ENCODE assay signal across 28 cellular contexts in the genomic region with DNA sequence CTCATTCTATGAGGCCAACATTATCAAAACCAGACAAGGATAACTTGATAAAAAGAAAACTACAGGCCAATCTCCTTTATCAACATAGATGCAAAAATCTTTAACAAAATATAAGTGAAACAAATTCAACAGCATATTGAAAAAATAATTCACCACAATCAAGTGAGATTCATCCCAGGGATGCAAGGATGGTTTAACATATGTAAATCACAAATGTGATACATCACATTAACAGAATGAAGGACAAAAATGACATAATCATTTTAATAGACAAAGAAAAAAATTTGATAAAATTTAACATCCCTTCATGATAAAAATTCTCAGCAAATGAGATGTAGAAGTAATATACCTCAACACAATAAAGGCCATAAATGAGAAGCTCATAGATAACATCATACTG. TPM values are rescaled to one million over a fixed set of nuclear protein-coding genes. Genes with fewer than 3 reads are reported as not detected.
DNase-seq lines count a peak whose midpoint lies in the region; ATAC-seq, FAIRE-seq and TF ChIP-seq lines count a peak whose summit lies in the region.
"Had no signal": no experiment of that assay in that cellular context is flagged by ENCODE, and none has a peak within 500 bp of the region (broad histone marks: within the 10 kb centered on the region; RNA-seq: fewer than 3 reads in every experiment).

No MANE protein-coding gene starts in this region.

- H3F3A ChIP-seq in GM23248 (ENCODE audit: insufficient read depth): no peaks in the 10 kb centered on the region

- ATAC-seq in HepG2 (no peak), right lobe of liver (no peak), K562 (no peak)
- ATAC-seq: GM12878 had no signal

- BruUV-seq in HepG2 (replicated peaks; lab: Mats Ljungman, UMichigan) (no TSS peak), K562 (replicated peaks; lab: Mats Ljungman, UMichigan) (no TSS peak)

- FAIRE-seq in HepG2 (lab: Jason Lieb, UNC): no peak
- FAIRE-seq in K562 (lab: Jason Lieb, UNC): no peak
- FAIRE-seq: GM12878, GM12892, GM18507, GM19239 had no signal

- TF ChIP-seq EP300 in HepG2 (IDR thresholded peaks at IDR 0.05; ENCODE audit: low read depth in 2 of 2, low read length in 2 of 2): no peak
- no peak for TF ChIP-seq EP300 in HepG2 (CRISPR knock-in tag; IDR thresholded peaks at IDR 0.05; ENCODE audit: borderline replicate concordance)
- no peak for TF ChIP-seq EP300 in K562 (IDR thresholded peaks at IDR 0.05; ENCODE audit: low read length)

- H3K27me3 ChIP-seq in HepG2 (ENCODE audit: control insufficient read depth in 1 of 2, insufficient read depth in 2 of 2, low read length in 2 of 2) (no peaks in the 10 kb centered on the region), right lobe of liver (no peaks in the 10 kb centered on the region), K562 (ENCODE audit: control insufficient read depth in 2 of 2, insufficient read depth in 2 of 2, low read length in 2 of 2) (no peaks in the 10 kb centered on the region), GM23248 (replicated peaks; ENCODE audit: insufficient read depth) (no peaks in the 10 kb centered on the region)
- H3K27me3 ChIP-seq: BE2C, BLaER1 had no signal

- in situ Hi-C loops in HepG2 (cut with HindIII; ENCODE audit: extremely low pct_ligation_motif_present, low pct_unique_long_range_greater_than_20kb) (no loop called here), K562 (cut with MboI) (no loop called here), GM23248 (cut with MboI) (no loop called here)

- H3K9ac ChIP-seq in HepG2 (ENCODE audit: insufficient read depth, low read depth, low read length): no peak overlapping the region
- H3K9ac ChIP-seq in K562 (ENCODE audit: insufficient read depth in 1 of 2, low read depth in 2 of 2, low read length in 2 of 2): no peak overlapping the region
- no peak overlapping the region for H3K9ac ChIP-seq in GM23248
- H3K9ac ChIP-seq: BLaER1 had no signal

- no peaks in the 10 kb centered on the region for H3K36me3 ChIP-seq in HepG2 (replicated peaks in 1 of 2; ENCODE audit: control insufficient read depth in 1 of 2, insufficient read depth in 2 of 2, low read length in 2 of 2)
- no peaks in the 10 kb centered on the region for H3K36me3 ChIP-seq in right lobe of liver
- H3K36me3 ChIP-seq in HEK293 (ENCODE audit: control insufficient read depth in 2 of 2, insufficient read depth in 1 of 2, low read length in 2 of 2): peaks cover 0 to 5% of the 10 kb centered on the region in 2 experiments; a peak in 1 of 3 replicates
- no peaks in the 10 kb centered on the region for H3K36me3 ChIP-seq in K562 (ENCODE audit: control insufficient read depth, insufficient read depth, low read length)
- peaks cover 13% of the 10 kb centered on the region; the same call in 1 of the 2 replicates for H3K36me3 ChIP-seq in GM23248 (ENCODE audit: low read depth)
- H3K36me3 ChIP-seq: BE2C, BLaER1 had no signal

- H3K27me3 Mint-ChIP-seq in mesothelial cell of epicardium (ENCODE audit: low read depth): no peaks in the 10 kb centered on the region
- H3K27me3 Mint-ChIP-seq: CD4-positive, alpha-beta memory T cell; CD4-positive, CD25-positive, alpha-beta regulatory T cell; CD8-positive, alpha-beta memory T cell had no signal

- H3K79me2 ChIP-seq in HepG2 (ENCODE audit: insufficient read depth, low read length) (no peaks in the 10 kb centered on the region), K562 (ENCODE audit: control insufficient read depth, insufficient read depth, low read length) (no peaks in the 10 kb centered on the region), GM23248 (ENCODE audit: insufficient read depth) (no peaks in the 10 kb centered on the region)

- H3K4me3 Mint-ChIP-seq in mesothelial cell of epicardium: no peak overlapping the region
- H3K4me3 Mint-ChIP-seq: CD14-positive monocyte; CD4-positive, alpha-beta memory T cell; CD4-positive, CD25-positive, alpha-beta regulatory T cell; CD8-positive, alpha-beta memory T cell had no signal

- no peaks in the 10 kb centered on the region for H3K4me1 Mint-ChIP-seq in mesothelial cell of epicardium
- H3K4me1 Mint-ChIP-seq: CD14-positive monocyte; CD4-positive, alpha-beta memory T cell; CD4-positive, CD25-positive, alpha-beta regulatory T cell; CD8-positive, alpha-beta memory T cell had no signal

- TF ChIP-seq RAD21 in HepG2 (CRISPR knock-in tag; IDR thresholded peaks at IDR 0.05): no peak
- no peak; a peak in 1 of 4 replicates for TF ChIP-seq RAD21 in K562 (CRISPR knock-in tag; conservative IDR thresholded peaks at IDR 0.05 in 1 of 2, IDR thresholded peaks at IDR 0.05 in 1 of 2)

- no peaks in the 10 kb centered on the region for H3K9me3 ChIP-seq in HepG2 (ENCODE audit: low read length)
- H3K9me3 ChIP-seq in right lobe of liver: no peaks in the 10 kb centered on the region
- H3K9me3 ChIP-seq in HEK293 (ENCODE audit: control insufficient read depth, insufficient read depth, low read depth, low read length): no peaks in the 10 kb centered on the region
- no peaks in the 10 kb centered on the region for H3K9me3 ChIP-seq in K562 (replicated peaks; ENCODE audit: control insufficient read depth, insufficient read depth, low read depth, low read length)
- H3K9me3 ChIP-seq in GM23248 (ENCODE audit: low read depth): no peaks in the 10 kb centered on the region
- H3K9me3 ChIP-seq: BE2C had no signal

- peaks cover 12% of the 10 kb centered on the region for H3K9me3 Mint-ChIP-seq in mesothelial cell of epicardium

- intact Hi-C loops in HepG2 (cut with micrococcal nuclease; ENCODE audit: unreplicated experiment): no loop called here
- intact Hi-C loops in right lobe of liver (cut with DNase I): no loop called here
- intact Hi-C loops in K562 (cut with micrococcal nuclease): no loop called here

- no peaks in the 10 kb centered on the region for H3K9me1 ChIP-seq in K562 (ENCODE audit: control insufficient read depth, insufficient read depth, low read length)

- H2AFZ ChIP-seq in HepG2 (ENCODE audit: low read length) (no peak overlapping the region), K562 (ENCODE audit: low read depth, low read length) (no peak overlapping the region), GM23248 (no peak overlapping the region)

- H3K9me2 ChIP-seq in GM23248 (ENCODE audit: insufficient read depth): no peaks in the 10 kb centered on the region

- DNase-seq in HepG2 (ENCODE audit: low spot score) (no peak), right lobe of liver (no peak), K562 (ENCODE audit: extremely low read depth in 1 of 4, low spot score in 3 of 4) (no peak), mesothelial cell of epicardium (ENCODE audit: low spot score in 2 of 2, unreplicated experiment in 2 of 2) (no peak), GM23248 (no peak)
- DNase-seq in activated naive CD4-positive, alpha-beta T cell treated with Interleukin-2 at 50 U/mL for 16 hours: no peak
- DNase-seq: AML-193; BE2C; C1 segment of cervical spinal cord; CD4-positive, alpha-beta memory T cell; CD4-positive, CD25-positive, alpha-beta regulatory T cell; CD8-positive, alpha-beta memory T cell; COR-L47; DMS 273 treated with DMSO at 0.1 percent for 48 hours; DMS153; DMS53; DMS79; DND-41; EL; GDM1 had no signal

- POLR2A ChIA-PET in HepG2 (lab: Yijun Ruan, JAX): no interaction called here
- POLR2A ChIA-PET in HEK293 (lab: Yijun Ruan, JAX): no interaction called here
- POLR2A ChIA-PET in K562 (lab: Yijun Ruan, JAX): no interaction called here

- H3K4me2 ChIP-seq in HepG2 (ENCODE audit: low read depth, low read length): no peak overlapping the region
- H3K4me2 ChIP-seq in K562 (ENCODE audit: insufficient read depth, low read length): no peak overlapping the region
- H3K4me2 ChIP-seq in GM23248 (ENCODE audit: unreplicated experiment): no peak overlapping the region
- H3K4me2 ChIP-seq: BLaER1 had no signal

- H3K4me1 ChIP-seq in HepG2 (ENCODE audit: insufficient read depth, low read length) (no peaks in the 10 kb centered on the region), right lobe of liver (no peaks in the 10 kb centered on the region), HEK293 (ENCODE audit: control insufficient read depth, insufficient read depth, low read length) (no peaks in the 10 kb centered on the region), K562 (replicated peaks in 1 of 2; ENCODE audit: control insufficient read depth in 2 of 2, insufficient read depth in 2 of 2, low read length in 2 of 2) (no peaks in the 10 kb centered on the region), GM23248 (ENCODE audit: insufficient read depth) (no peaks in the 10 kb centered on the region)
- H3K4me1 ChIP-seq: BE2C, BLaER1 had no signal

- peaks cover 9% of the 10 kb centered on the region for H3K36me3 Mint-ChIP-seq in mesothelial cell of epicardium
- H3K36me3 Mint-ChIP-seq: CD14-positive monocyte had no signal

- CTCF ChIA-PET in HepG2 (lab: Yijun Ruan, JAX; ENCODE audit: low intra/inter-chr PET ratio, low total read pairs) (no interaction called here), HEK293 (lab: Yijun Ruan, JAX) (interaction anchor here (1.5 kb wide), 1 partner anchor 280 kb away, joined by 5 read pairs; no protein-coding TSS in a partner anchor), K562 (lab: Yijun Ruan, JAX; ENCODE audit: low intra/inter-chr PET ratio) (no interaction called here)

- H3K27ac ChIP-seq in HepG2 (ENCODE audit: extremely low read length, insufficient read depth, low read length) (no peak overlapping the region), right lobe of liver (no peak overlapping the region), HEK293 (ENCODE audit: extremely low read depth, low read depth, low read length) (no peak overlapping the region), K562 (ENCODE audit: extremely low read depth, low read depth, low read length) (no peak overlapping the region), GM23248 (no peak overlapping the region)
- H3K27ac ChIP-seq: 22Rv1, BLaER1 had no signal

- H4K20me1 ChIP-seq in HepG2 (ENCODE audit: insufficient read depth, low read length): no peaks in the 10 kb centered on the region
- H4K20me1 ChIP-seq in K562 (replicated peaks; ENCODE audit: control insufficient read depth, insufficient read depth, low read length): no peaks in the 10 kb centered on the region
- H4K20me1 ChIP-seq in GM23248 (ENCODE audit: insufficient read depth): no peaks in the 10 kb centered on the region
- H4K20me1 ChIP-seq: BLaER1 had no signal

- TF ChIP-seq CTCF in HepG2 (CRISPR knock-in tag; IDR thresholded peaks at IDR 0.05) (no peak), right lobe of liver (IDR thresholded peaks at IDR 0.05) (no peak), HEK293 (tag by site-specific recombination; IDR thresholded peaks at IDR 0.05) (no peak), K562 (IDR thresholded peaks at IDR 0.05 in 2 of 3, conservative IDR thresholded peaks at IDR 0.05 in 1 of 3; ENCODE audit: insufficient read depth in 2 of 3, low read depth in 1 of 3, low read length in 3 of 3) (no peak), mesothelial cell of epicardium (IDR thresholded peaks at IDR 0.05; ENCODE audit: unreplicated experiment) (no peak)

- TF ChIP-seq POLR2A in HepG2 (IDR thresholded peaks at IDR 0.05; ENCODE audit: insufficient read depth in 1 of 2, low read depth in 2 of 2, low read length in 2 of 2) (no peak), right lobe of liver (IDR thresholded peaks at IDR 0.05) (no peak), K562 (conservative IDR thresholded peaks at IDR 0.05) (no peak)

- H3K4me3 ChIP-seq in HepG2 (replicated peaks in 1 of 3; ENCODE audit: insufficient read depth in 1 of 3, low read depth in 2 of 3, low read length in 3 of 3) (no peak overlapping the region), right lobe of liver (no peak overlapping the region), HEK293 (ENCODE audit: low read depth, low read length) (no peak overlapping the region), K562 (no peak overlapping the region), GM23248 (no peak overlapping the region)
- H3K4me3 ChIP-seq: BLaER1, GM12878 had no signal

- no peak overlapping the region for H3K27ac Mint-ChIP-seq in mesothelial cell of epicardium
- H3K27ac Mint-ChIP-seq: CD14-positive monocyte; CD4-positive, alpha-beta memory T cell; CD4-positive, CD25-positive, alpha-beta regulatory T cell; CD8-positive, alpha-beta memory T cell had no signal

RNA-seq across cellular contexts. Expression of gene TCAF1, which starts 53.8 kb away (rescaled TPM):
- total RNA-seq in HepG2 (2016; rRNA removed; fragmentation: Illumina TruSeq; extraction: Trizol) (101 and 124 TPM in 2 replicates), right lobe of liver (10 to 100 TPM; 31.6 to 52.9 (median 45.8) TPM), K562 (2014; rRNA removed) (23.4 and 25.0 TPM in 2 replicates), K562 (2014; rRNA removed; fragmentation: Illumina TruSeq; extraction: Trizol) (30.1 and 34.2 TPM in 2 replicates), K562 (2015; rRNA removed; fragmentation: Illumina TruSeq; extraction: Trizol) (30.5 and 32.0 TPM in 2 replicates), K562 (2021) (51.3 and 52.2 TPM in 2 replicates), mesothelial cell of epicardium (101 to 105 TPM (median 103 TPM) in 3 replicates)
- total RNA-seq in HepG2 (2016; cell fraction: cytosol; rRNA removed; fragmentation: Illumina TruSeq; extraction: Trizol; ENCODE audit: low read depth): 3.7 and 4.9 TPM in 2 replicates
- 101 and 104 TPM in 2 replicates for total RNA-seq in HepG2 (2016; cell fraction: insoluble cytoplasmic fraction; rRNA removed; fragmentation: Illumina TruSeq; extraction: Trizol)
- total RNA-seq in HepG2 (2016; cell fraction: membrane; rRNA removed; fragmentation: Illumina TruSeq; extraction: Trizol): 19.6 and 22.3 TPM in 2 replicates
- 68.3 and 72.5 TPM in 2 replicates for total RNA-seq in HepG2 (2016; cell fraction: nucleus; rRNA removed; fragmentation: Illumina TruSeq; extraction: Trizol)
- polyA plus RNA-seq in HepG2 (2011; rRNA removed) (36.2 and 40.0 TPM in 2 replicates), K562 (2011; rRNA removed) (24.4 and 38.6 TPM in 2 replicates), K562 (2014; fragmentation: Illumina TruSeq; extraction: Trizol) (39.2 and 45.9 TPM in 2 replicates), K562 (2014; fragmentation: Nextera tagmentation; extraction: Ambion mirVana) (1 to 10 TPM; 6.2 to 9.6 TPM), K562 (2014; rRNA removed) (22.1 and 24.2 TPM in 2 replicates), GM23248 (2016; fragmentation: Nextera tagmentation; extraction: Ambion mirVana) (46.5 and 47.0 TPM in 2 replicates)
- 25.8 and 27.9 TPM in 2 replicates for polyA plus RNA-seq in HepG2 (2011; cell fraction: cytosol; rRNA removed)
- polyA plus RNA-seq in HepG2 (2011; cell fraction: nucleus; rRNA removed): 28.0 and 33.8 TPM in 2 replicates
- polyA plus RNA-seq in HepG2 (2012): 62.6 and 65.1 TPM in 2 replicates
- 1.7 and 2.1 TPM in 2 replicates for polyA plus RNA-seq in HepG2 (2016; cell fraction: cytosol; fragmentation: Illumina TruSeq; extraction: Trizol; ENCODE audit: low read depth)
- polyA plus RNA-seq in HepG2 (2016; cell fraction: insoluble cytoplasmic fraction; fragmentation: Illumina TruSeq; extraction: Trizol; ENCODE audit: low read depth): 67.8 and 76.7 TPM in 2 replicates
- polyA plus RNA-seq in HepG2 (2016; cell fraction: membrane; fragmentation: Illumina TruSeq; extraction: Trizol; ENCODE audit: low read depth): 4.5 and 5.8 TPM in 2 replicates
- 55.2 and 55.9 TPM in 2 replicates for polyA plus RNA-seq in HepG2 (2016; cell fraction: nucleus; fragmentation: Illumina TruSeq; extraction: Trizol; ENCODE audit: insufficient read depth, low read depth)
- 43.9 and 200 TPM in 2 replicates for polyA minus RNA-seq in HepG2 (2011; rRNA and poly(A)+ RNA removed; ENCODE audit: low replicate concordance)
- 52.7 and 61.0 TPM in 2 replicates for polyA minus RNA-seq in HepG2 (2011; cell fraction: cytosol; rRNA and poly(A)+ RNA removed)
- 51.2 and 68.0 TPM in 2 replicates for polyA minus RNA-seq in HepG2 (2011; cell fraction: nucleus; rRNA and poly(A)+ RNA removed)
- total RNA-seq in K562 (2011; cell fraction: chromatin; rRNA removed; ENCODE audit: low replicate concordance): 31.5 and 50.2 TPM in 2 replicates
- total RNA-seq in K562 (2011; cell fraction: nucleolus; rRNA removed): 16.2 and 20.5 TPM in 2 replicates
- 16.9 and 23.0 TPM in 2 replicates for total RNA-seq in K562 (2011; cell fraction: nucleoplasm; rRNA removed)
- 27.4 and 34.9 TPM in 2 replicates for polyA plus RNA-seq in K562 (2011; cell fraction: cytosol; rRNA removed)
- 29.5 and 33.3 TPM in 2 replicates for polyA plus RNA-seq in K562 (2011; cell fraction: nucleus; rRNA removed)
- polyA plus RNA-seq in K562 (2012): 38.3 and 40.8 TPM in 2 replicates
- 64.3 and 93.5 TPM in 2 replicates for polyA minus RNA-seq in K562 (2011; rRNA and poly(A)+ RNA removed)
- polyA minus RNA-seq in K562 (2011; cell fraction: cytosol; rRNA and poly(A)+ RNA removed): 34.4 and 36.3 TPM in 2 replicates
- 22.9 and 40.4 TPM in 2 replicates for polyA minus RNA-seq in K562 (2011; cell fraction: nucleus; rRNA and poly(A)+ RNA removed)
- total RNA-seq in GM23248 (2014; rRNA removed; shearing (Covaris generic)): 82.9 and 97.0 TPM in 2 replicates
